Comparison of ENCODE assay signal across 15 cellular contexts in the genomic region with DNA sequence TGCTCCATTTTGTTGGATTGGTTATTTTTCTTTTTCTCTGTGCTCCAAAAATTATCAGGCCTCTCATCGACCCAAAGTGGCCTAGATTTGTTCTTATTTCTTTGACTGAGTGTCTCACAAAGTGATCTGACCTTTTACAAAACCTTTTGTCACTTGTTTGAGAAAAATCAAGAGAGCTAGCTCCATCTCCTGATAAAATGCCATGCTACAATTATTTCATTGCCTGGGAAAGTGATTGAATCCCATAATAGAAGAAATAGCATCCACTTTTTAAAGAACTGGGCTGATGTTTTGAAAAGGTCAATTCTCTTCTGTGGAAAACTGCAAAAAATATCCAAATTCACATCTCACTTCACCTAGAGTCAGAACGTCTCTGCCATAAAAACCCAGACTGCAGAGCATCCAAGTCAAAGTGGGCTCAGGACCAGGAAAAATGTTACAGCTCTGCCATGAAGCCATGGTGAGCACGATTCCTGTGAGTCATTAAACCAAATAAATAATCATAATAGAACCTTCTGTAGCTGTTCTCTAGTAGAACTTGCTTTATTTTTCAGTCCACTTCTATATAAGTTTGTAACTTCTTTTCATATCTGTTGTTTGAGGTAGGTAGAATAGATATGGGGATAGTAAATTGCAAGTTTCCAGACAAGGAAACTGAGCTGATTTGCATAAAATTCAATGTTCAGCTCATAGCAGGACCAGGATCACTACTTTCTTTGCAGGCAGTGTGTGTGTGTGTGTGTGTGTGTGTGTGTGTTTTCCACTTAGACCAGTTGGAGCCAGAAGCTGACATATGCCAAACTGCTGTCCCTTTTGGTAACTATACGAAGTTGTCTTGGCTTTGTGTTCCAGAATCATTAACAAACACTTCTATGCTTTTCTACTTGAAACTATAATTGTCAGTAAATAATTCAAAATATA.
DNase-seq lines count a peak whose midpoint lies in the region; ATAC-seq and TF ChIP-seq lines count a peak whose summit lies in the region.
"Had no signal": no experiment of that assay in that cellular context is flagged by ENCODE, and none has a peak within 500 bp of the region (broad histone marks: within the 10 kb centered on the region; RNA-seq: fewer than 3 reads in every experiment).

No MANE protein-coding gene starts in this region.

- H2AFZ ChIP-seq in ACC112 (ENCODE audit: low read length, unreplicated experiment), result peak overlapping the region; percentile 45

- no peak overlapping the region for H3K4me3 ChIP-seq in ACC112 (ENCODE audit: low read depth, low read length)
- H3K4me3 ChIP-seq in cardiac fibroblast (replicated peaks in 1 of 2; ENCODE audit: low read depth in 2 of 2, low read length in 2 of 2), result no peak overlapping the region
- H3K4me3 ChIP-seq: left ventricle myocardium inferior had no signal

- H3K27ac ChIP-seq in ACC112 (ENCODE audit: low read depth, low read length), result peak overlapping the region; percentile 86
- H3K27ac ChIP-seq: left ventricle myocardium inferior had no signal

- no peaks in the 10 kb centered on the region for H3K27me3 ChIP-seq in ACC112 (ENCODE audit: insufficient read depth, low read length)

- peak; percentile 73 for DNase-seq in LHCN-M2 (ENCODE audit: low read depth)
- peak; percentile 40 to 81 for DNase-seq in cardiac fibroblast (ENCODE audit: low read depth in 2 of 2)
- peak; percentile 32 for DNase-seq in kidney glomerular epithelial cell (lab: John Stamatoyannopoulos, UW)
- no peak for DNase-seq in GM19238 (ENCODE audit: insufficient read length, low spot score)
- no peak for DNase-seq in KG1 (lab: John Stamatoyannopoulos, UW)
- DNase-seq in T-helper 2 cell, result no peak
- DNase-seq: hypothalamus; left ventricle myocardium inferior; naive thymus-derived CD8-positive, alpha-beta T cell; NCI-H1092; NCI-H345; right cardiac atrium; stimulated activated CD4-positive, alpha-beta T cell treated with anti-CD3 and anti-CD28 coated beads, Interleukin-2, amount 100 ng/mL, for 48 hours had no signal

- no peaks in the 10 kb centered on the region for H3K79me2 ChIP-seq in ACC112 (ENCODE audit: control insufficient read depth, insufficient read depth, low read length, unreplicated experiment)

- H3K4me1 ChIP-seq in ACC112 (ENCODE audit: control insufficient read depth, insufficient read depth, low read length, unreplicated experiment), result peaks cover 64% of the 10 kb centered on the region

- no peak for TF ChIP-seq CTCF in cardiac fibroblast (IDR thresholded peaks at IDR 0.05; ENCODE audit: low read depth, low read length)

- no peak for ATAC-seq in GM19328 (IDR thresholded peaks at IDR 0.05; ENCODE audit: unreplicated experiment)
- ATAC-seq: naive thymus-derived CD8-positive, alpha-beta T cell; right cardiac atrium had no signal

- H3K36me3 ChIP-seq in ACC112 (ENCODE audit: insufficient read depth, low read length), result no peaks in the 10 kb centered on the region
- H3K36me3 ChIP-seq: left ventricle myocardium inferior had no signal

Comparison
In these comparisons a context has a peak if more than half of its experiments do, and no peak if none do; other contexts are left out.
1. DNase-seq: peak in LHCN-M2 (single experiment), cardiac fibroblast (2 of 2) and kidney glomerular epithelial cell (single experiment); none in GM19238 (single experiment), KG1 (single experiment) and T-helper 2 cell (0 of 5).